Comparison of ENCODE assay signal across 8 cellular contexts in the genomic region with DNA sequence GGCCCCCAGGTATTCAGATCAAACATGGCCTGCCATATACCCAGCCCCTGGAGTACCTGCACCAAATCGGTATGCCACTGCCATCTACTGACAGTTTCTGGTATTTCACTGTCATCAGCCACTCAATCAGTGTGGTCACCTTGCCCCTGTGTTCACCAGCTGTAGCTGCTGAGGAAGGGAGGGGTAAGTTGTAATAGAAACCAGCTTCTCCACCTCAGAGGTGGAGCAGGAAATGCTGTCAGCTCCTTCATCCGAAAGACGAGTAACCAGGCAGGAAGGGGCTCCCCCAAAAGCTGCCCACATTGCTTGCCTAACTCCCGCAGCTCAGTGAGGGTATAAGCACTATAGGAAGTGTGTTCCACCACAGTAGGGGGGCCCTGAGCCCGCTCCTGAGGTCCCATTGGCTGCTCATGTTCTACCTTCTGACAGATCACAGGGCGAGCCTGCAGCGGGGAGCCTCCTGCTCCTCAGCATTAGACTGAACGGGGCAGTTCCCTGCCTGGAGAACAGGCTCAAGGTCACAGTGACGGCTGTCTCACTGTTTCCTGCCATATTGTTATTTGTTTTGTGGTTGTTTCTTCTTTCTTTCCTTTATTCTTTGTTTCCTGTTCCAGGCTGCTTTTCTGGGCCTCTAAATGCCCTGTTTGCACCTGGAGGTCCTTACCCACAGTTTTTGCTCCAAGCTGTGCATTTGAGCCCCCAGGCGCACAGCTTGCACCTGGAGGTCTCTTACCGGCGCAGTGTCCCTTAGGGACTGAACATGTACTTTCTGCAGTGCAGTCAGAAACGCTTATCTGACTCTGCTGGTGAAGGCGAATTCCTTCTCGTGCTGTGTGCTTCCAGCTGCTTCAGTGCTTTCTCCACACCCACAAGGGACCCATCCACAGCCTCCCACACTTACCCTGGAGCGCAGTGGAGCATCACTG.
DNase-seq lines count a peak whose midpoint lies in the region; ATAC-seq and TF ChIP-seq lines count a peak whose summit lies in the region.

No MANE protein-coding gene starts in this region.

- no peaks in the 10 kb centered on the region for H3K36me3 Mint-ChIP-seq in central memory CD8-positive, alpha-beta T cell (ENCODE audit: insufficient read depth)

- TF ChIP-seq CTCF in 22Rv1 (IDR thresholded peaks at IDR 0.05) (peak; percentile 81), VCaP (conservative IDR thresholded peaks at IDR 0.05) (peak; percentile 83)

- no peaks in the 10 kb centered on the region for H3K27me3 ChIP-seq in aorta (ENCODE audit: control insufficient read depth in 1 of 2, insufficient read depth in 2 of 2, low read length in 1 of 2)

- H3K4me3 Mint-ChIP-seq in central memory CD8-positive, alpha-beta T cell: peak overlapping the region; percentile 43

- peaks cover 12% of the 10 kb centered on the region for H3K4me1 Mint-ChIP-seq in central memory CD8-positive, alpha-beta T cell

- H3K4me1 ChIP-seq in aorta (ENCODE audit: control insufficient read depth in 1 of 2, insufficient read depth in 2 of 2, low read length in 2 of 2): no peaks in the 10 kb centered on the region

- ATAC-seq in GM18868 (IDR thresholded peaks at IDR 0.05; ENCODE audit: unreplicated experiment): peak; percentile 97
- ATAC-seq in HG03066 (IDR thresholded peaks at IDR 0.05; ENCODE audit: low read depth, unreplicated experiment): peak; percentile 91
- ATAC-seq in central memory CD8-positive, alpha-beta T cell (replicated peaks; ENCODE audit: extremely low read depth, poor library complexity, severe bottlenecking): peak; percentile 89
- ATAC-seq in aorta (ENCODE audit: low FRiP score): no peak

- H3K27ac Mint-ChIP-seq in central memory CD8-positive, alpha-beta T cell (ENCODE audit: low read depth): peak overlapping the region; percentile 70

- no peaks in the 10 kb centered on the region for H3K36me3 ChIP-seq in aorta (ENCODE audit: control insufficient read depth in 1 of 2, insufficient read depth in 2 of 2, low read length in 1 of 2)

- H3K4me3 ChIP-seq in aorta (ENCODE audit: low read length in 2 of 2): no peak overlapping the region

- no peaks in the 10 kb centered on the region for H3K27me3 Mint-ChIP-seq in central memory CD8-positive, alpha-beta T cell

- intact Hi-C loops in aorta (cut with DNase I): no loop called here

- 53 to 55% methylated on average over 16 of the region's 16 CpGs for WGBS in aorta, 2 donors

- H3K27ac ChIP-seq in 22Rv1 (no peak overlapping the region), VCaP (no peak overlapping the region), aorta (ENCODE audit: low read depth in 1 of 2, low read length in 2 of 2) (no peak overlapping the region)

- DNase-seq in NCI-H2029 (lab: John Stamatoyannopoulos, UW) (peak; percentile 87), retina (peak; percentile 40), aorta (no peak)
- peak; percentile 37 to 73 for DNase-seq in central memory CD8-positive, alpha-beta T cell (ENCODE audit: low spot score in 2 of 2)

- peaks cover 3% of the 10 kb centered on the region for H3K9me3 ChIP-seq in aorta (ENCODE audit: control insufficient read depth, low read length)

- H3K9me3 Mint-ChIP-seq in central memory CD8-positive, alpha-beta T cell: no peaks in the 10 kb centered on the region

Comparison
In these comparisons a context has a peak if more than half of its experiments do, and no peak if none do; other contexts are left out.
1. DNase-seq: peak in NCI-H2029 (single experiment), central memory CD8-positive, alpha-beta T cell (2 of 2) and retina (single experiment); none in aorta (0 of 2).